ENCODE assay signal across 8 cellular contexts in the genomic region with DNA sequence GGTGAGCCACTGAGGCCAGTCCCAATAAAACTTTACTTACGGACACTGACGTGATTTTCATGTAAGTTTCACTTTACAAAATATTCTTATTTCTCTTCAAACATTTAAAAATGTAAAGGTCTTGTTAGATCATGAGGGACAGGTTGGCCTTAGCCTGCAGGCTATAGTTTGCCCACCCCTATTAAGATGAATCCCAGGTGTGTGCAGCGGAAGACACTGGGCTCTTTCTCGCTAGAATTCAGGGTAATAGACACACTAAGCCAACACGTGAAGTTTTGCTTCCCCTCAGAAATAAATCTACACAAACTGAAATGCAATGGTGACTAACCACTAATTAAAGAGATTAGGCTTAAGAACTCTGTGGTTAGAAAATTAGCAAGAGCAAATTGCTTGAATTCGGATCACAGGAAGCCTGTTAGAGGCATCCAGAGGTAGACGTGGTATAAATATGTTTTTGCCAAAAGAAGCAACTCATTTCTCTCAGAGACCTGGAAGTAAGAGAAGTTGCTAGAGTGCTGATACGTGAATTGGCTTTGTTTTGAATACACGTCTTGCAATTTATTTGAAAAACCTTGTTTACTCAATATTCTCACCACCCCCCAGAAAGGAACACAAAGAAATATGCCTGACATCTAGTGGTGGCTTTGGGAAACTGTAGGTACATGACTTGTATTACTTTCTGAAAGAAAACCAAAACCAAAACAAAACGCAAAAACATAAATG.
DNase-seq lines count a peak whose midpoint lies in the region; ATAC-seq and TF ChIP-seq lines count a peak whose summit lies in the region.

No MANE protein-coding gene starts in this region.

- no peaks in the 10 kb centered on the region for H3K9me3 Mint-ChIP-seq in WTC11

- H3K9me3 ChIP-seq in BE2C = no peaks in the 10 kb centered on the region

- peaks cover 1% of the 10 kb centered on the region; the same call in 1 of the 2 replicates for H3K36me3 Mint-ChIP-seq in WTC11

- in situ Hi-C loops in GM13977 (cut with MboI; ENCODE audit: low pct_unique_long_range_greater_than_20kb, low sequenced_read_pairs, unreplicated experiment) = no loop called here

- H3K27me3 ChIP-seq in BE2C = no peaks in the 10 kb centered on the region

- H3K4me1 ChIP-seq in BE2C = no peaks in the 10 kb centered on the region

- TF ChIP-seq CTCF in BE2C (IDR thresholded peaks at IDR 0.05; ENCODE audit: low read depth, low read length) = peak; percentile 85
- peak; percentile 74 for TF ChIP-seq CTCF in GM13977 (IDR thresholded peaks at IDR 0.05; ENCODE audit: extremely low read depth, insufficient read depth, missing control alignments)
- TF ChIP-seq CTCF in WTC11 (IDR thresholded peaks at IDR 0.05) = peak; percentile 60; the same call in 1 of the 2 replicates
- peak; percentile 85 for TF ChIP-seq CTCF in fibroblast of villous mesenchyme (IDR thresholded peaks at IDR 0.05; ENCODE audit: insufficient read depth, low read depth, low read length)
- TF ChIP-seq CTCF in omental fat pad (IDR thresholded peaks at IDR 0.05) = peak in 1 of 3 donors; percentile 17

- POLR2A ChIA-PET in WTC11 (lab: Charles Lee) = interaction anchor here (0.6 kb wide), 1 partner anchor 19 kb away, joined by 5 read pairs; no protein-coding TSS in a partner anchor

- H3K4me3 ChIP-seq in BE2C (ENCODE audit: low read depth, low read length) = no peak overlapping the region
- H3K4me3 ChIP-seq in fibroblast of villous mesenchyme (ENCODE audit: low read depth, low read length) = peak overlapping the region; percentile 33

- H3K4me3 Mint-ChIP-seq in WTC11 = no peak overlapping the region

- peak overlapping the region; percentile 85; the same call in 1 of the 2 replicates for H3K27ac Mint-ChIP-seq in WTC11

- CTCF ChIA-PET in WTC11 (lab: Charles Lee) = interaction anchor here (0.9 kb wide), 1 partner anchor 160 kb away, joined by 5 read pairs; no protein-coding TSS in a partner anchor

- DNase-seq in BE2C (peak; percentile 24), GM13977 (ENCODE audit: low spot score) (peak; percentile 55), NCI-H2196 (lab: John Stamatoyannopoulos, UW; ENCODE audit: unreplicated experiment) (peak; percentile 74), WTC11 (ENCODE audit: low spot score) (no peak), fibroblast of villous mesenchyme (ENCODE audit: low read depth) (peak; percentile 83), omental fat pad (ENCODE audit: low spot score) (no peak)

- H3K36me3 ChIP-seq in BE2C = no peaks in the 10 kb centered on the region

- ATAC-seq in HG03095 (IDR thresholded peaks at IDR 0.05; ENCODE audit: unreplicated experiment) = peak; percentile 67
- no peak for ATAC-seq in WTC11
- ATAC-seq in omental fat pad (ENCODE audit: low FRiP score) = peak; percentile 57
- ATAC-seq in GM21360 (IDR thresholded peaks at IDR 0.05; ENCODE audit: unreplicated experiment) = no peak

- peaks cover 6% of the 10 kb centered on the region for H3K4me1 Mint-ChIP-seq in WTC11

- no peaks in the 10 kb centered on the region for H3K27me3 Mint-ChIP-seq in WTC11 (ENCODE audit: low read depth)

TF ChIP-seq in WTC11, 78 proteins besides CTCF, POLR2A, EP300 and RAD21:
- TF ChIP-seq ZNF121 (CRISPR knock-in tag; IDR thresholded peaks at IDR 0.05) (no peak), ZNF138 (CRISPR knock-in tag; conservative IDR thresholded peaks at IDR 0.05) (no peak)
- TF ChIP-seq, protein P1, sequence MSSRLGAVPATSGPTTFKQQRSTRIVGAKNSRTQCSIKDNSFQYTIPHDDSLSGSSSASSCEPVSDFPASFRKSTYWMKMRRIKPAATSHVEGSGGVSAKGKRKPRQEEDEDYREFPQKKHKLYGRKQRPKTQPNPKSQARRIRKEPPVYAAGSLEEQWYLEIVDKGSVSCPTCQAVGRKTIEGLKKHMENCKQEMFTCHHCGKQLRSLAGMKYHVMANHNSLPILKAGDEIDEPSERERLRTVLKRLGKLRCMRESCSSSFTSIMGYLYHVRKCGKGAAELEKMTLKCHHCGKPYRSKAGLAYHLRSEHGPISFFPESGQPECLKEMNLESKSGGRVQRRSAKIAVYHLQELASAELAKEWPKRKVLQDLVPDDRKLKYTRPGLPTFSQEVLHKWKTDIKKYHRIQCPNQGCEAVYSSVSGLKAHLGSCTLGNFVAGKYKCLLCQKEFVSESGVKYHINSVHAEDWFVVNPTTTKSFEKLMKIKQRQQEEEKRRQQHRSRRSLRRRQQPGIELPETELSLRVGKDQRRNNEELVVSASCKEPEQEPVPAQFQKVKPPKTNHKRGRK (CRISPR knock-in tag; IDR thresholded peaks at IDR 0.05; ENCODE audit: borderline replicate concordance) = no peak
- TF ChIP-seq, protein P2, sequence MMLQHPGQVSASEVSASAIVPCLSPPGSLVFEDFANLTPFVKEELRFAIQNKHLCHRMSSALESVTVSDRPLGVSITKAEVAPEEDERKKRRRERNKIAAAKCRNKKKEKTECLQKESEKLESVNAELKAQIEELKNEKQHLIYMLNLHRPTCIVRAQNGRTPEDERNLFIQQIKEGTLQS (CRISPR knock-in tag; conservative IDR thresholded peaks at IDR 0.05) = no peak
- TF ChIP-seq, protein P3, sequence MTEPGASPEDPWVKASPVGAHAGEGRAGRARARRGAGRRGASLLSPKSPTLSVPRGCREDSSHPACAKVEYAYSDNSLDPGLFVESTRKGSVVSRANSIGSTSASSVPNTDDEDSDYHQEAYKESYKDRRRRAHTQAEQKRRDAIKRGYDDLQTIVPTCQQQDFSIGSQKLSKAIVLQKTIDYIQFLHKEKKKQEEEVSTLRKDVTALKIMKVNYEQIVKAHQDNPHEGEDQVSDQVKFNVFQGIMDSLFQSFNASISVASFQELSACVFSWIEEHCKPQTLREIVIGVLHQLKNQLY (CRISPR knock-in tag; IDR thresholded peaks at IDR 0.05) = no peak
- TF ChIP-seq, protein P4, sequence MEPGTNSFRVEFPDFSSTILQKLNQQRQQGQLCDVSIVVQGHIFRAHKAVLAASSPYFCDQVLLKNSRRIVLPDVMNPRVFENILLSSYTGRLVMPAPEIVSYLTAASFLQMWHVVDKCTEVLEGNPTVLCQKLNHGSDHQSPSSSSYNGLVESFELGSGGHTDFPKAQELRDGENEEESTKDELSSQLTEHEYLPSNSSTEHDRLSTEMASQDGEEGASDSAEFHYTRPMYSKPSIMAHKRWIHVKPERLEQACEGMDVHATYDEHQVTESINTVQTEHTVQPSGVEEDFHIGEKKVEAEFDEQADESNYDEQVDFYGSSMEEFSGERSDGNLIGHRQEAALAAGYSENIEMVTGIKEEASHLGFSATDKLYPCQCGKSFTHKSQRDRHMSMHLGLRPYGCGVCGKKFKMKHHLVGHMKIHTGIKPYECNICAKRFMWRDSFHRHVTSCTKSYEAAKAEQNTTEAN (CRISPR knock-in tag; IDR thresholded peaks at IDR 0.05) = no peak

Comparison
In these comparisons a context has a peak if more than half of its experiments do, and no peak if none do; other contexts are left out.
1. DNase-seq: peak in BE2C (single experiment), GM13977 (single experiment), NCI-H2196 (single experiment) and fibroblast of villous mesenchyme (single experiment); none in WTC11 (single experiment) and omental fat pad (single experiment).
2. ATAC-seq: peak in HG03095 (single experiment) and omental fat pad (single experiment); none in WTC11 (single experiment) and GM21360 (single experiment).